In the genomic region with DNA sequence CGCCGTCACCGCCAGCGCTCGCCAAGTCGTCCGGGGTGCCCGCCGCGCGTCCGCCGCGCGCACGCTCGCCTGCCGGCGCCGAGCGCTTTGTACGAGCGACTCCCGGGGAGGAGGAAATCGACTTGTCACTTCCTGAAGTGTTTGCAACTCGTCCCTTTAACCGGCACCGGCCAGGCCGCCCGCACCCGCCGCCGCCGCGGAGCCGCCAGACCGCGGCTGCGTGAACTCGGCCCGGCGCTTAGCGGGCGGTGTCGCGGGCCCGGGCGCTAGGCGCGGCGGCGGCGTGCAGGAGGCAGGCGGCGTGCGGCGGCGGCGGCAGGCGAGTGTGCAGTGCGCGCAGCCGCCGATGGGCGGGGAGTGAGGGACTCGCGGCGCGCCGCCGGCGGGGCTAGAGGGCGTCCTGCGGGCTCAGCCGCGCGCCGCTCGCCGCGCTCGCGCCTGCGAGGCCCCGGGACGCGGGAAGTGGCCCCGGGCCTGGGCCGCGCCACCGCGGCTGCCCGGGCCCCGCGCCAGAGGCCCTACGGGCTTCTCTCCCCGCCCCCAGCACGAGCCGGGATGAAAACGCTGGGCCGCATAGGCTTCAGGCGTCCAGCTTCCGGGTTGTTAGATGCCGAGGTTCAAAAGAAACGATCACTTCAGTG, we compare ENCODE assay signal across 8 cellular contexts. TPM values are rescaled to one million over a fixed set of nuclear protein-coding genes. Genes with fewer than 3 reads are reported as not detected.
DNase-seq lines count a peak whose midpoint lies in the region; ATAC-seq and TF ChIP-seq lines count a peak whose summit lies in the region.

A gene with protein sequence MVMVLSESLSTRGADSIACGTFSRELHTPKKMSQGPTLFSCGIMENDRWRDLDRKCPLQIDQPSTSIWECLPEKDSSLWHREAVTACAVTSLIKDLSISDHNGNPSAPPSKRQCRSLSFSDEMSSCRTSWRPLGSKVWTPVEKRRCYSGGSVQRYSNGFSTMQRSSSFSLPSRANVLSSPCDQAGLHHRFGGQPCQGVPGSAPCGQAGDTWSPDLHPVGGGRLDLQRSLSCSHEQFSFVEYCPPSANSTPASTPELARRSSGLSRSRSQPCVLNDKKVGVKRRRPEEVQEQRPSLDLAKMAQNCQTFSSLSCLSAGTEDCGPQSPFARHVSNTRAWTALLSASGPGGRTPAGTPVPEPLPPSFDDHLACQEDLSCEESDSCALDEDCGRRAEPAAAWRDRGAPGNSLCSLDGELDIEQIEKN (minus strand): TSS at position 332 of the 641 bp plus-strand sequence. CDS start 37,665 bp downstream, outside the sequence.

- H3K36me3 ChIP-seq in OCI-LY1 (ENCODE audit: insufficient read depth, low read length) (peaks cover 10% of the 10 kb centered on the region; the same call in 1 of the 2 replicates), mucosa of descending colon (ENCODE audit: low read depth) (no peaks in the 10 kb centered on the region)

- H3K4me3 ChIP-seq in OCI-LY1 (ENCODE audit: low read depth, low read length, poor library complexity, severe bottlenecking): peak within 1 kb of the TSS; percentile 89
- H3K4me3 ChIP-seq in mucosa of descending colon: peak within 1 kb of the TSS; percentile 50

- no peaks in the 10 kb centered on the region for H3K9me3 ChIP-seq in OCI-LY1 (ENCODE audit: low read length)
- H3K9me3 ChIP-seq in mucosa of descending colon: no peaks in the 10 kb centered on the region

- H3K79me2 ChIP-seq in OCI-LY1 (ENCODE audit: insufficient read depth, low read length): peaks cover 18% of the 10 kb centered on the region

- no peak within 1 kb of the TSS for H2AFZ ChIP-seq in OCI-LY1 (ENCODE audit: low read length)

- no peaks in the 10 kb centered on the region for H3K9me2 ChIP-seq in OCI-LY1 (ENCODE audit: low read depth, low read length)

- peaks cover 48% of the 10 kb centered on the region for H3K4me1 ChIP-seq in OCI-LY1 (ENCODE audit: insufficient read depth, low read length, severe bottlenecking)
- H3K4me1 ChIP-seq in mucosa of descending colon (ENCODE audit: low read depth): peaks cover 45% of the 10 kb centered on the region

- H4K20me1 ChIP-seq in OCI-LY1 (ENCODE audit: insufficient read depth, low read length): no peaks in the 10 kb centered on the region

- intact Hi-C loops in mucosa of descending colon (cut with DNase I, micrococcal nuclease): loop anchor here (5.0 to 10.0 kb wide), 2 partner anchors 99 to 212 kb away; no protein-coding TSS in a partner anchor

- peak within 1 kb of the TSS; percentile 84 for H3K9ac ChIP-seq in OCI-LY1 (ENCODE audit: low read length)

- no peaks in the 10 kb centered on the region; the same call in 1 of the 2 replicates for H3F3A ChIP-seq in OCI-LY1 (ENCODE audit: insufficient read depth, low read length)

- H3K27ac ChIP-seq in C4-2B (peak within 1 kb of the TSS; percentile 80), OCI-LY1 (ENCODE audit: low read depth, low read length, poor library complexity, severe bottlenecking) (peak within 1 kb of the TSS; percentile 86), epithelial cell of prostate (peak within 1 kb of the TSS; percentile 88)

- TF ChIP-seq POLR2A in GM19193 (IDR thresholded peaks at IDR 0.05; ENCODE audit: extremely low read depth, insufficient read depth, insufficient read length): peak; percentile 65

- DNase-seq in activated T-cell treated with anti-CD3 and anti-CD28 coated beads for 4 hours: peak; percentile 66
- no peak for DNase-seq in epithelial cell of prostate (ENCODE audit: low read depth, low spot score)
- DNase-seq in mucosa of descending colon: peak; percentile 85 to 90 (median 89)
- DNase-seq in stimulated activated CD8-positive, alpha-beta memory T cell treated with anti-CD3 and anti-CD28 coated beads, Interleukin-4, amount 100 ng/mL, for 1 hour (ENCODE audit: low read depth in 2 of 2, low spot score in 1 of 2): peak; percentile 42 to 59

- ATAC-seq in HG03354 (IDR thresholded peaks at IDR 0.05; ENCODE audit: poor library complexity, severe bottlenecking, unreplicated experiment): peak; percentile 76
- ATAC-seq in mucosa of descending colon: peak; percentile 67

- peak within 1 kb of the TSS; percentile 76 for H3K4me2 ChIP-seq in OCI-LY1 (ENCODE audit: low read length)

- peak; percentile 38 for TF ChIP-seq CTCF in C4-2B (conservative IDR thresholded peaks at IDR 0.05)
- no peak for TF ChIP-seq CTCF in OCI-LY1 (IDR thresholded peaks at IDR 0.05; ENCODE audit: low read length)
- TF ChIP-seq CTCF in mucosa of descending colon (IDR thresholded peaks at IDR 0.05): no peak

- no peaks in the 10 kb centered on the region for H3K27me3 ChIP-seq in OCI-LY1 (ENCODE audit: insufficient read depth, low read length)

RNA-seq across cellular contexts. Expression of the gene that starts here (rescaled TPM):
- total RNA-seq in mucosa of descending colon: 10 to 100 TPM; 37.2 to 48.0 (median 44.2) TPM
